Comparison of ENCODE assay signal across 13 cellular contexts in the genomic region with DNA sequence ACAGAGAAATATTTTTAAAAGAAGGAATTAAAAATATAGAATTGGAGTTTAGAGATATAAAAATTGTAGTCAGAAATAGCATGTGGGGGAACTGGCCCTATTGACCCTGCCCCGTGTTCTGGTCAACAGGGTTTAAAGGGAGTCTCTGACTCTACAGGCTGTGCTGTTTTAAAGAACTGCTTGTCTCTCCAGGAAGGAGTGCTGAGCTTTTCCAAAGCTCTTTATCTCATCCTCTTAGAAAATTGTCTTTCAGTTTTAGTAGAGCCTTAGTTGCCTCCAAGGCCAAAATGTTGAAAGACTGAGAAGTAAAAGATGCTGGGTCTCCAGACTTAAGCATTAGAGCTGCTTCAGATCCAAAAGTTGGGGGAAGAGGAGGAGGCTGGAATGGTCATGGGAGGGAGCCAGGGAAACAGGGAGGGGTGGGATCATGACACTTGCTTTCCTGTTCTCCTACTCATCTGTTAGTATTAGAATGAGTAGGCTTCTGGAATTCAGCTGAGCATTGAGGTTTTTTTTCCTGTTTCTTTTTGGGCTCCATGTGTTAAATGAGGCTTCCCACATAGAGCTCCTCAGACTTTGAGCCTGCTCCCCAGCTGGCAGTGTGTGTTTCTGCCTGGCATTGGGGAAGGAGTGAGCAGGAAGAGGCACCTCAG.
"Had no signal": no experiment of that assay in that cellular context is flagged by ENCODE, and none has a peak within 500 bp of the region (broad histone marks: within the 10 kb centered on the region; RNA-seq: fewer than 3 reads in every experiment).

No MANE protein-coding gene starts in this region.

- H3K4me1 Mint-ChIP-seq: activated CD4-positive, alpha-beta T cell treated with anti-CD3 and anti-CD28 coated beads, Interleukin-2, amount 10 ng/mL, durations not matched to agents 7 days and 5 days had no signal

- H3K4me3 ChIP-seq: cardiac muscle cell, right atrium auricular region, thyroid gland had no signal

- H3K4me1 ChIP-seq: right atrium auricular region, thyroid gland had no signal

- H3K4me3 Mint-ChIP-seq: activated CD4-positive, alpha-beta T cell treated with anti-CD3 and anti-CD28 coated beads, Interleukin-2, amount 10 ng/mL, durations not matched to agents 7 days and 5 days; activated naive CD4-positive, alpha-beta T cell treated with anti-CD3 and anti-CD28 coated beads for 36 hours had no signal

- H3K27ac Mint-ChIP-seq: activated CD4-positive, alpha-beta T cell treated with anti-CD3 and anti-CD28 coated beads, Interleukin-2, amount 10 ng/mL, durations not matched to agents 7 days and 5 days; activated naive CD4-positive, alpha-beta T cell treated with anti-CD3 and anti-CD28 coated beads for 36 hours had no signal

- H3K9me3 Mint-ChIP-seq: activated CD4-positive, alpha-beta T cell treated with anti-CD3 and anti-CD28 coated beads, Interleukin-2, amount 10 ng/mL, durations not matched to agents 7 days and 5 days; activated naive CD4-positive, alpha-beta T cell treated with anti-CD3 and anti-CD28 coated beads for 36 hours had no signal

- DNase-seq: activated CD4-positive, alpha-beta T cell treated with anti-CD3 and anti-CD28 coated beads, Interleukin-2, amount 10 ng/mL, durations not matched to agents 7 days and 5 days; activated CD4-positive, CD25-positive, alpha-beta regulatory T cell; activated CD8-positive, alpha-beta memory T cell treated with anti-CD3 and anti-CD28 coated beads for 24 hours; activated naive CD4-positive, alpha-beta T cell treated with anti-CD3 and anti-CD28 coated beads for 36 hours; glutamatergic neuron; left colon; mammary epithelial cell; posterior cingulate gyrus; small intestine; T-helper 2 cell; thyroid gland had no signal

- H3K36me3 ChIP-seq: cardiac muscle cell, right atrium auricular region, thyroid gland had no signal

- H3K27me3 ChIP-seq: cardiac muscle cell, right atrium auricular region, thyroid gland had no signal

- H3K27ac ChIP-seq: cardiac muscle cell, right atrium auricular region, thyroid gland had no signal

- H3K9me3 ChIP-seq: thyroid gland had no signal
